In genomic region chr11:35619754-35620640, GRCh38 we compare ENCODE assay signal across 8 cellular contexts. TPM values are rescaled to one million over a fixed set of nuclear protein-coding genes. Genes with fewer than 3 reads are reported as not detected.
A peak's percentile ranks its signal among the peaks of the same experiment; 100 is the strongest.
DNase-seq lines count a peak whose midpoint lies in the region; ATAC-seq, FAIRE-seq and TF ChIP-seq lines count a peak whose summit lies in the region.

No MANE protein-coding gene starts in this region.

- H3K27me3 Mint-ChIP-seq in stimulated activated naive CD8-positive, alpha-beta T cell treated with anti-CD3 and anti-CD28 coated beads, Interleukin-15, amount 100 ng/mL, for 72 hours = peaks cover 78% of the 10 kb centered on the region

- H3K4me1 Mint-ChIP-seq in stimulated activated naive CD8-positive, alpha-beta T cell treated with anti-CD3 and anti-CD28 coated beads, Interleukin-15, amount 100 ng/mL, for 72 hours = peaks cover 17% of the 10 kb centered on the region

- H3K4me1 ChIP-seq in mammary epithelial cell (ENCODE audit: insufficient read depth, low read length) = peaks cover 63% of the 10 kb centered on the region
- peaks cover 0 to 14% of the 10 kb centered on the region in 2 donors for H3K4me1 ChIP-seq in kidney (ENCODE audit: control insufficient read depth in 1 of 2, insufficient read depth in 1 of 2, low read depth in 1 of 2, low read length in 2 of 2)

- H3K36me3 ChIP-seq in mammary epithelial cell (ENCODE audit: insufficient read depth, low read length) (no peaks in the 10 kb centered on the region), kidney (ENCODE audit: control insufficient read depth in 1 of 2, insufficient read depth in 2 of 2, low read length in 2 of 2) (no peaks in the 10 kb centered on the region)

- H3K9me3 ChIP-seq in mammary epithelial cell (replicated peaks; ENCODE audit: insufficient read depth, low read length) = no peaks in the 10 kb centered on the region
- H3K9me3 ChIP-seq in kidney (ENCODE audit: control insufficient read depth in 1 of 2, low read length in 2 of 2) = no peaks in the 10 kb centered on the region

- intact Hi-C loops in mammary epithelial cell (cut with micrococcal nuclease) = loop anchor here (1.0 to 10.0 kb wide), 4 partner anchors 42 to 855 kb away; partner anchors contain the start of gene TRIM44
- intact Hi-C loops in kidney (cut with DNase I) = loop anchor here (5.0 kb wide), 1 partner anchor 647 kb away; no protein-coding TSS in a partner anchor

- dilution Hi-C loops in mammary epithelial cell (cut with HindIII; ENCODE audit: low sequenced_read_pairs) = no loop called here

- no peak for FAIRE-seq in kidney (lab: Jason Lieb, UNC)

- no peaks in the 10 kb centered on the region for H3K9me3 Mint-ChIP-seq in stimulated activated naive CD8-positive, alpha-beta T cell treated with anti-CD3 and anti-CD28 coated beads, Interleukin-15, amount 100 ng/mL, for 72 hours

- CTCF ChIA-PET in mammary epithelial cell (lab: Charles Lee; ENCODE audit: low non-redundant PET) = interaction anchor here (1.4 kb wide), 1 partner anchor 202 kb away, joined by 7 read pairs; no protein-coding TSS in a partner anchor

- H3K27ac Mint-ChIP-seq in stimulated activated naive CD8-positive, alpha-beta T cell treated with anti-CD3 and anti-CD28 coated beads, Interleukin-15, amount 100 ng/mL, for 72 hours = no peak overlapping the region

- no peaks in the 10 kb centered on the region for H4K20me1 ChIP-seq in mammary epithelial cell (ENCODE audit: insufficient read depth, low read length)

- peak; percentile 46 for DNase-seq in Caki2 (ENCODE audit: low read depth)
- peak; percentile 35 for DNase-seq in NCI-H446 treated with DMSO at 0.1 percent for 48 hours (lab: John Stamatoyannopoulos, UW)
- no peak for DNase-seq in mammary epithelial cell
- peak; percentile 81 for DNase-seq in kidney
- DNase-seq in stimulated activated naive CD8-positive, alpha-beta T cell treated with anti-CD3 and anti-CD28 coated beads, Interleukin-15, amount 100 ng/mL, for 72 hours = no peak
- DNase-seq in stimulated activated naive CD4-positive, alpha-beta T cell treated with Interleukin-2 at 50 U/mL for 16 hours (lab: John Stamatoyannopoulos, UW) = no peak
- no peak for DNase-seq in NCI-H187 treated with DMSO at 0.1 percent for 48 hours (lab: John Stamatoyannopoulos, UW)

- peak; percentile 30 for ATAC-seq in GM21526 (IDR thresholded peaks at IDR 0.05; ENCODE audit: low FRiP score, unreplicated experiment)
- ATAC-seq in stimulated activated naive CD8-positive, alpha-beta T cell treated with anti-CD3 and anti-CD28 coated beads, Interleukin-15, amount 100 ng/mL, for 72 hours = no peak

- WGBS in mammary epithelial cell (ENCODE audit: low coverage, missing lambda C conversion rate) = 0% methylated on average over 26 of the region's 48 CpGs

- H3K9ac ChIP-seq in mammary epithelial cell (ENCODE audit: insufficient read depth, low read length) (peak overlapping the region; percentile 86), kidney (ENCODE audit: low read length in 2 of 2) (peak overlapping the region; percentile 24 to 37)

- peak overlapping the region; percentile 67 for H2AFZ ChIP-seq in mammary epithelial cell (ENCODE audit: low read depth, low read length)

- TF ChIP-seq CTCF in mammary epithelial cell (conservative IDR thresholded peaks at IDR 0.05 in 1 of 2, IDR thresholded peaks at IDR 0.05 in 1 of 2; ENCODE audit: extremely low read depth in 1 of 2, insufficient read depth in 1 of 2, low read depth in 1 of 2, low read length in 2 of 2) = peak in 1 of 2 donors; percentile 6
- peak; percentile 12 for TF ChIP-seq CTCF in kidney (IDR thresholded peaks at IDR 0.05; ENCODE audit: borderline replicate concordance, extremely low read depth, insufficient read depth)

- peak overlapping the region; percentile 76 for H3K27ac ChIP-seq in mammary epithelial cell (ENCODE audit: insufficient read depth, low read depth, low read length)
- H3K27ac ChIP-seq in kidney (ENCODE audit: low read depth in 2 of 2, low read length in 2 of 2) = no peak overlapping the region

- peak overlapping the region; percentile 64 to 76 for H3K4me3 Mint-ChIP-seq in stimulated activated naive CD8-positive, alpha-beta T cell treated with anti-CD3 and anti-CD28 coated beads, Interleukin-15, amount 100 ng/mL, for 72 hours

- H3K4me2 ChIP-seq in mammary epithelial cell (ENCODE audit: insufficient read depth, low read depth, low read length) = peak overlapping the region; percentile 95

- TSS peak; percentile 40 for BruUV-seq in mammary epithelial cell (replicated peaks; lab: Mats Ljungman, UMichigan)

- H3K79me2 ChIP-seq in mammary epithelial cell (ENCODE audit: insufficient read depth, low read length) = peaks cover 38% of the 10 kb centered on the region

- no peaks in the 10 kb centered on the region for H3K27me3 ChIP-seq in mammary epithelial cell (ENCODE audit: insufficient read depth, low read length)

- in situ Hi-C loops in Caki2 (cut with HindIII; ENCODE audit: low pct_unique_long_range_greater_than_20kb, low sequenced_read_pairs) = no loop called here
- in situ Hi-C loops in mammary epithelial cell (cut with MboI; ENCODE audit: low sequenced_read_pairs in 2 of 2) = loop anchor here (5.0 to 25.0 kb wide), 6 partner anchors 42 to 655 kb away; partner anchors contain the start of gene TRIM44 (in 1 of the 2)

- peak overlapping the region; percentile 73 to 91 (median 81) for H3K4me3 ChIP-seq in mammary epithelial cell (replicated peaks in 1 of 3; ENCODE audit: insufficient read depth in 1 of 3, low read depth in 2 of 3, low read length in 3 of 3)
- peak overlapping the region; percentile 58 to 63 for H3K4me3 ChIP-seq in kidney (ENCODE audit: low read length in 2 of 2)

RNA-seq across cellular contexts. Expression of gene FJX1, which starts 1.7 kb away (rescaled TPM):
- total RNA-seq in Caki2 (2014; rRNA removed; shearing (Covaris generic); ENCODE audit: low replicate concordance) = 25.7 and 36.8 TPM in 2 replicates
- total RNA-seq in mammary epithelial cell (10 to 100 TPM; 38.5 to 53.8 TPM), kidney (7.9 TPM)
- polyA plus RNA-seq in mammary epithelial cell (20.4 TPM), kidney (ENCODE audit: insufficient read depth, low read depth, low replicate concordance) (4.2 TPM)
- 12.6 TPM for polyA minus RNA-seq in mammary epithelial cell

RNA-seq across cellular contexts. Expression of gene TRIM44, which starts 42.6 kb away (rescaled TPM):
- total RNA-seq in Caki2 (2014; rRNA removed; shearing (Covaris generic); ENCODE audit: low replicate concordance) = 3.6 and 3.8 TPM in 2 replicates
- total RNA-seq in mammary epithelial cell (10 to 100 TPM; 27.7 to 55.7 TPM), kidney (88.9 TPM)
- polyA plus RNA-seq in mammary epithelial cell (46.0 TPM), kidney (ENCODE audit: insufficient read depth, low read depth, low replicate concordance) (14.5 TPM)
- polyA minus RNA-seq in mammary epithelial cell = 211 TPM

Comparison
In these comparisons a context has a peak if more than half of its experiments do, and no peak if none do; other contexts are left out.
1. DNase-seq: peak in Caki2 (single experiment), NCI-H446 treated with DMSO at 0.1 percent for 48 hours (single experiment) and kidney (single experiment); none in mammary epithelial cell (single experiment), stimulated activated naive CD8-positive, alpha-beta T cell treated with anti-CD3 and anti-CD28 coated beads, Interleukin-15, amount 100 ng/mL, for 72 hours (0 of 2), stimulated activated naive CD4-positive, alpha-beta T cell treated with Interleukin-2 at 50 U/mL for 16 hours (single experiment) and NCI-H187 treated with DMSO at 0.1 percent for 48 hours (single experiment).